Comparison of ENCODE assay signal across 8 cellular contexts in the genomic region with DNA sequence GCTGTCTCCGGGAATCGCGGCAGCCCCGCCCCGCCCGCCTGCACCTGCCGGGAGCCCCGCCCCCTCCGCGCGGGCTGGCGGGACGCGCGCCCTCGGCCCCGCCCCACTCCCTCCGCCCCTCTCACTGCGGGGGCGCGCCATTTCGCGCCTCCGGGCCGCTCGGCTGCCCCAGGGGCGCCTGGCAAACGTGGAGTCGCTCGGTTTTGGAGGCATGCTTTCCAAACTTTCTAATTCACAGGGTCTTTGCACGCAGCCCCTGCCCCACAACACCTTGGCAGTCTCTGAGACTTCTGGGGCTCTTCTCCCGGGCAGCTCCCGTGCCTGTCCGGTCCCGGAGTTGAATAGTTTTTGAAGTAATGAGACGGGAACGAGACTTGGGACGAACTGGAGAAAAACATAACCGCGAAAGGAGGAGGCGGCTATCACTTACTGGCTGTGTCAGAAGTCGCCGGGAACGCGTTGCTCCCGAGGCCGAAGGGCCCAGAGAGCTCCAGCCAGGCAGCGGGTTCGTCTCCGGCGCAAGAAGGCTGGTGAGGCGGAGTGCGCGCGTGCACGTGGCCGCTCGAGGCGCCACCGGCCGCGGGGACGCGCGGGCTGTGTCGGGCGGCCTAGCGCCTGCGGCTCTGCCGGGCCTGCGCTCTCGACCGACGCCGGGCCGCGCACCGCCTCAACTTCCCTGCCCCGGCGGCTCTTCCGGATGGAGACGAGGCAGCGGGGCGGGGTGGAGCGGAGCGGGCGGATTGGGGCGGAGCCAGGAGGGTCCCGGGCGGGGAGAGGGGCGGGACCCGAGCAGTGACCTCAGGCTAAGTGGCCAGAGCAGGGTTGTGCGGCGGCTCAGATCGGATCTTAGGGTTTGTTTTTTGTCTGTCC. TPM values are rescaled to one million over a fixed set of nuclear protein-coding genes. Genes with fewer than 3 reads are reported as not detected.
DNase-seq lines count a peak whose midpoint lies in the region; ATAC-seq and TF ChIP-seq lines count a peak whose summit lies in the region.

A gene (minus strand): TSS at position 699 of the 870 bp plus-strand sequence. CDS start 3,436 bp downstream, outside the sequence.

- intact Hi-C loops in activated CD4-positive, alpha-beta memory T cell treated with anti-CD3 and anti-CD28 coated beads for 36 hours (cut with micrococcal nuclease) = loop anchor here (1.0 kb wide), 4 partner anchors 40 to 415 kb away; a partner anchor contains a TSS
- intact Hi-C loops in lower leg skin (cut with DNase I; ENCODE audit: low total_unique reads) = no loop called here

- no peak for TF ChIP-seq CTCF in lower leg skin (IDR thresholded peaks at IDR 0.05)

- peak within 1 kb of the TSS; percentile 91 for H3K4me3 ChIP-seq in CD4-positive, CD25-positive, alpha-beta regulatory T cell (ENCODE audit: low read depth, low read length)
- H3K4me3 ChIP-seq in duodenal mucosa (ENCODE audit: low read depth in 1 of 2, low read length in 2 of 2) (peak within 1 kb of the TSS; percentile 91 to 93), lower leg skin (ENCODE audit: low read depth, poor library complexity, severe bottlenecking) (peak within 1 kb of the TSS; percentile 93)

- peaks cover 0 to 4% (median 0%) of the 10 kb centered on the region in 7 donors for H3K9me3 Mint-ChIP-seq in CD4-positive, CD25-positive, alpha-beta regulatory T cell
- peaks cover 5% of the 10 kb centered on the region for H3K9me3 Mint-ChIP-seq in activated CD4-positive, alpha-beta memory T cell treated with anti-CD3 and anti-CD28 coated beads for 36 hours

- peak within 1 kb of the TSS; percentile 87 for H3K27ac ChIP-seq in CD4-positive, CD25-positive, alpha-beta regulatory T cell (ENCODE audit: insufficient read depth, low read length, poor library complexity, severe bottlenecking)
- peak within 1 kb of the TSS; percentile 91 for H3K27ac ChIP-seq in duodenal mucosa (ENCODE audit: low read depth, low read length)

- peaks cover 15% of the 10 kb centered on the region for H3K36me3 ChIP-seq in CD4-positive, CD25-positive, alpha-beta regulatory T cell (ENCODE audit: control insufficient read depth, insufficient read depth, low read length)
- peaks cover 0 to 11% of the 10 kb centered on the region in 2 donors for H3K36me3 ChIP-seq in duodenal mucosa (ENCODE audit: control insufficient read depth in 1 of 2, insufficient read depth in 2 of 2, low read length in 2 of 2)

- peaks cover 28% of the 10 kb centered on the region for H3K36me3 Mint-ChIP-seq in CD4-positive, CD25-positive, alpha-beta regulatory T cell
- peaks cover 35% of the 10 kb centered on the region for H3K36me3 Mint-ChIP-seq in activated CD4-positive, alpha-beta memory T cell treated with anti-CD3 and anti-CD28 coated beads for 36 hours

- ATAC-seq in CD4-positive, CD25-positive, alpha-beta regulatory T cell (ENCODE audit: low read depth in 2 of 2) = peak; percentile 90
- ATAC-seq in GM19395 (IDR thresholded peaks at IDR 0.05; ENCODE audit: unreplicated experiment) (peak; percentile 93), HG03558 (IDR thresholded peaks at IDR 0.05; ENCODE audit: extremely low read depth, unreplicated experiment) (peak; percentile 92)

- H3K27me3 Mint-ChIP-seq in CD4-positive, CD25-positive, alpha-beta regulatory T cell = no peaks in the 10 kb centered on the region
- H3K27me3 Mint-ChIP-seq in activated CD4-positive, alpha-beta memory T cell treated with anti-CD3 and anti-CD28 coated beads for 36 hours = no peaks in the 10 kb centered on the region

- POLR2A ChIA-PET in activated CD4-positive, alpha-beta memory T cell treated with anti-CD3 and anti-CD28 coated beads for 36 hours (lab: Charles Lee) = interaction anchor here (0.6 to 2.0 kb wide), 6 partner anchors 37 to 145 kb away, joined by 3 to 10 read pairs (median 4); a partner anchor contains a TSS

- peak within 1 kb of the TSS; percentile 88 to 91 for H3K9ac ChIP-seq in duodenal mucosa (ENCODE audit: low read depth in 1 of 2, low read length in 2 of 2)

- no peaks in the 10 kb centered on the region for H3K9me3 ChIP-seq in CD4-positive, CD25-positive, alpha-beta regulatory T cell (ENCODE audit: control insufficient read depth in 2 of 2, low read length in 2 of 2)
- no peaks in the 10 kb centered on the region for H3K9me3 ChIP-seq in duodenal mucosa (ENCODE audit: control insufficient read depth in 1 of 2, low read length in 2 of 2)

- no peak for TF ChIP-seq POLR2A in lower leg skin (IDR thresholded peaks at IDR 0.05)

- H3K4me3 Mint-ChIP-seq in CD4-positive, CD25-positive, alpha-beta regulatory T cell = peak within 1 kb of the TSS; percentile 92 to 96 (median 92)
- H3K4me3 Mint-ChIP-seq in activated CD4-positive, alpha-beta memory T cell treated with anti-CD3 and anti-CD28 coated beads for 36 hours = peak within 1 kb of the TSS; percentile 81

- CTCF ChIA-PET in activated CD4-positive, alpha-beta memory T cell treated with anti-CD3 and anti-CD28 coated beads for 36 hours (lab: Charles Lee) = interaction anchor here (1.1 to 2.3 kb wide), 4 partner anchors 29 to 176 kb away, joined by 3 to 12 read pairs (median 6); no protein-coding TSS in a partner anchor

- 0 to 1% methylated on average over 62 to 75 of the region's 95 CpGs for WGBS in lower leg skin, 2 donors

- peaks cover 23 to 52% (median 42%) of the 10 kb centered on the region in 4 donors for H3K4me1 Mint-ChIP-seq in CD4-positive, CD25-positive, alpha-beta regulatory T cell
- H3K4me1 Mint-ChIP-seq in activated CD4-positive, alpha-beta memory T cell treated with anti-CD3 and anti-CD28 coated beads for 36 hours (ENCODE audit: low read depth) = peaks cover 23% of the 10 kb centered on the region

- peaks cover 14% of the 10 kb centered on the region for H3K4me1 ChIP-seq in CD4-positive, CD25-positive, alpha-beta regulatory T cell (ENCODE audit: control insufficient read depth, insufficient read depth, low read length, poor library complexity, severe bottlenecking)
- peaks cover 0 to 9% of the 10 kb centered on the region in 2 donors for H3K4me1 ChIP-seq in duodenal mucosa (ENCODE audit: control insufficient read depth in 1 of 2, insufficient read depth in 2 of 2, low read length in 2 of 2)

- no peaks in the 10 kb centered on the region for H3K27me3 ChIP-seq in CD4-positive, CD25-positive, alpha-beta regulatory T cell (ENCODE audit: control insufficient read depth, insufficient read depth, low read length)
- H3K27me3 ChIP-seq in duodenal mucosa (ENCODE audit: control insufficient read depth in 1 of 2, insufficient read depth in 2 of 2, low read length in 2 of 2) = no peaks in the 10 kb centered on the region

- peak; percentile 84 to 92 (median 85) for DNase-seq in CD4-positive, CD25-positive, alpha-beta regulatory T cell
- DNase-seq in NCI-H82 treated with DMSO at 0.1 percent for 48 hours (lab: John Stamatoyannopoulos, UW; ENCODE audit: unreplicated experiment) = peak; percentile 63
- peak; percentile 94 for DNase-seq in activated CD4-positive, alpha-beta memory T cell treated with anti-CD3 and anti-CD28 coated beads for 36 hours
- DNase-seq in lower leg skin (ENCODE audit: low spot score in 2 of 2) = peak; percentile 78 to 97
- DNase-seq in stimulated activated CD4-positive, alpha-beta T cell treated with anti-CD3 and anti-CD28 coated beads, Interleukin-4, amount 100 ng/mL, for 48 hours (ENCODE audit: low read depth in 2 of 2) = peak; percentile 86 to 87

- H3K27ac Mint-ChIP-seq in CD4-positive, CD25-positive, alpha-beta regulatory T cell = peak within 1 kb of the TSS; percentile 34 to 95 (median 92)
- peak within 1 kb of the TSS; percentile 92 for H3K27ac Mint-ChIP-seq in activated CD4-positive, alpha-beta memory T cell treated with anti-CD3 and anti-CD28 coated beads for 36 hours

RNA-seq across cellular contexts. Expression of the gene that starts here (rescaled TPM):
- 57.3 TPM for total RNA-seq in CD4-positive, CD25-positive, alpha-beta regulatory T cell
- polyA plus RNA-seq in CD4-positive, CD25-positive, alpha-beta regulatory T cell = 10 to 100 TPM; 18.5 to 24.2 (median 20.5) TPM
- total RNA-seq in activated CD4-positive, alpha-beta memory T cell treated with anti-CD3 and anti-CD28 coated beads for 36 hours = 10 to 100 TPM; 14.4 to 14.7 TPM
- total RNA-seq in lower leg skin = 10 to 100 TPM; 21.3 to 29.6 (median 27.6) TPM

Comparison
In these comparisons a context has a peak if more than half of its experiments do, and no peak if none do; other contexts are left out.
1. Peak in every context shown above with its lines: DNase-seq, ATAC-seq, H3K4me3 ChIP-seq and H3K27ac ChIP-seq.